Comparison of ENCODE assay signal across 1 cellular context in the genomic region with DNA sequence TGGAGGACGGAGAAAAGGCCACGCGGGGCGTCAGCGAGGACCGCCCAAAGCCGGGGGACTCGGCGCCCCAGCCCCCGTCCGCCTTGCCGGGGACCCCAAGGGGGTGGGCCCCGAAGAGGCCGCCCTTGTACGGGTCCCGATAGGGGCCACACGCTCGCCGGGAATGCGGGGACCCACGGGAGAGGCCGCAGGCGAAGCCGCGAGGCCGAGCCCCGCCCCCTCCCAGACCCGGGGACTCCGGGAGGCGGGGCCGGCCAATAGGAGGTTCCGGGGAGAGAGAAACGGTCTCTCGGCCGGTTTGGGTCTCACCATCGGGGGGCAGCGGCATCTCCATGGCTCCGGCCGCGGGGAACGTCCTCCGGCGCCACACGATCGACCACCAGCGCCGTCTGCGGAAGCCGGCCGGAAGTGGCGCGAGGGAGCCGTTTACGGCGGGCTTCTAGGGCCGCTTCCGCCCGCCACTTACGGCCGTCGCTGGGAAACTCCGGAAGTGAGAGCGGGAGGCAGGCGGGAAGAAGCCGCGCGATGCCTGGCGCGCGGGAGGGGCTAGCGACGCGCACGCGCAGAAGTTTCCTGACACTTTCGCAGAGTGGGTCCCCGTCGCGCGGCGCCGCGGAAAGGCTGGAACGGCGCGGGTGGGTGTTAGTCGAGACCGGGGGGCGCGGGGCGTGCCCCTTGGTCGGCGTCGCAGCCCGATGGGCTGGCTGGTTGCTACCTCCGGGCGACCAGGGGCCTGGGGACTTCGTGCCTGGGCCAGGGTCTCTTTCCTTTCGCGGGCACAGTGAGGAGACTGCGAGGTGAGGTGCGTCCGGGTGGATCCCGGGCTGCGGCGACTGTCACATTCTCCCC.
TF ChIP-seq lines count a peak whose summit lies in the region.

A gene with protein sequence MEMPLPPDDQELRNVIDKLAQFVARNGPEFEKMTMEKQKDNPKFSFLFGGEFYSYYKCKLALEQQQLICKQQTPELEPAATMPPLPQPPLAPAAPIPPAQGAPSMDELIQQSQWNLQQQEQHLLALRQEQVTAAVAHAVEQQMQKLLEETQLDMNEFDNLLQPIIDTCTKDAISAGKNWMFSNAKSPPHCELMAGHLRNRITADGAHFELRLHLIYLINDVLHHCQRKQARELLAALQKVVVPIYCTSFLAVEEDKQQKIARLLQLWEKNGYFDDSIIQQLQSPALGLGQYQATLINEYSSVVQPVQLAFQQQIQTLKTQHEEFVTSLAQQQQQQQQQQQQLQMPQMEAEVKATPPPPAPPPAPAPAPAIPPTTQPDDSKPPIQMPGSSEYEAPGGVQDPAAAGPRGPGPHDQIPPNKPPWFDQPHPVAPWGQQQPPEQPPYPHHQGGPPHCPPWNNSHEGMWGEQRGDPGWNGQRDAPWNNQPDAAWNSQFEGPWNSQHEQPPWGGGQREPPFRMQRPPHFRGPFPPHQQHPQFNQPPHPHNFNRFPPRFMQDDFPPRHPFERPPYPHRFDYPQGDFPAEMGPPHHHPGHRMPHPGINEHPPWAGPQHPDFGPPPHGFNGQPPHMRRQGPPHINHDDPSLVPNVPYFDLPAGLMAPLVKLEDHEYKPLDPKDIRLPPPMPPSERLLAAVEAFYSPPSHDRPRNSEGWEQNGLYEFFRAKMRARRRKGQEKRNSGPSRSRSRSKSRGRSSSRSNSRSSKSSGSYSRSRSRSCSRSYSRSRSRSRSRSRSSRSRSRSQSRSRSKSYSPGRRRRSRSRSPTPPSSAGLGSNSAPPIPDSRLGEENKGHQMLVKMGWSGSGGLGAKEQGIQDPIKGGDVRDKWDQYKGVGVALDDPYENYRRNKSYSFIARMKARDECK (minus strand): TSS at position 393 of the 849 bp plus-strand sequence. CDS start 59 bp downstream, at position 334.

TF ChIP-seq in K562, 482 proteins besides CTCF, POLR2A, EP300 and RAD21 (continued from another document and continues in another):
- TF ChIP-seq, protein P1, sequence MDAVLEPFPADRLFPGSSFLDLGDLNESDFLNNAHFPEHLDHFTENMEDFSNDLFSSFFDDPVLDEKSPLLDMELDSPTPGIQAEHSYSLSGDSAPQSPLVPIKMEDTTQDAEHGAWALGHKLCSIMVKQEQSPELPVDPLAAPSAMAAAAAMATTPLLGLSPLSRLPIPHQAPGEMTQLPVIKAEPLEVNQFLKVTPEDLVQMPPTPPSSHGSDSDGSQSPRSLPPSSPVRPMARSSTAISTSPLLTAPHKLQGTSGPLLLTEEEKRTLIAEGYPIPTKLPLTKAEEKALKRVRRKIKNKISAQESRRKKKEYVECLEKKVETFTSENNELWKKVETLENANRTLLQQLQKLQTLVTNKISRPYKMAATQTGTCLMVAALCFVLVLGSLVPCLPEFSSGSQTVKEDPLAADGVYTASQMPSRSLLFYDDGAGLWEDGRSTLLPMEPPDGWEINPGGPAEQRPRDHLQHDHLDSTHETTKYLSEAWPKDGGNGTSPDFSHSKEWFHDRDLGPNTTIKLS (IDR thresholded peaks at IDR 0.05; ENCODE audit: borderline replicate concordance, low read depth) = peak; percentile 43; the same call in 1 of the 2 replicates
- peak; percentile 18; the same call in 1 of the 2 replicates for TF ChIP-seq CBX1 (IDR thresholded peaks at IDR 0.05; ENCODE audit: low read depth)
- TF ChIP-seq, protein P2, sequence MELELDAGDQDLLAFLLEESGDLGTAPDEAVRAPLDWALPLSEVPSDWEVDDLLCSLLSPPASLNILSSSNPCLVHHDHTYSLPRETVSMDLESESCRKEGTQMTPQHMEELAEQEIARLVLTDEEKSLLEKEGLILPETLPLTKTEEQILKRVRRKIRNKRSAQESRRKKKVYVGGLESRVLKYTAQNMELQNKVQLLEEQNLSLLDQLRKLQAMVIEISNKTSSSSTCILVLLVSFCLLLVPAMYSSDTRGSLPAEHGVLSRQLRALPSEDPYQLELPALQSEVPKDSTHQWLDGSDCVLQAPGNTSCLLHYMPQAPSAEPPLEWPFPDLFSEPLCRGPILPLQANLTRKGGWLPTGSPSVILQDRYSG (tag; conservative IDR thresholded peaks at IDR 0.05; ENCODE audit: low read depth) = no peak
- TF ChIP-seq PHF8 (IDR thresholded peaks at IDR 0.05; ENCODE audit: borderline replicate concordance, low read length) = peak; percentile 94; the same call in 1 of the 2 replicates
- TF ChIP-seq, protein P3, sequence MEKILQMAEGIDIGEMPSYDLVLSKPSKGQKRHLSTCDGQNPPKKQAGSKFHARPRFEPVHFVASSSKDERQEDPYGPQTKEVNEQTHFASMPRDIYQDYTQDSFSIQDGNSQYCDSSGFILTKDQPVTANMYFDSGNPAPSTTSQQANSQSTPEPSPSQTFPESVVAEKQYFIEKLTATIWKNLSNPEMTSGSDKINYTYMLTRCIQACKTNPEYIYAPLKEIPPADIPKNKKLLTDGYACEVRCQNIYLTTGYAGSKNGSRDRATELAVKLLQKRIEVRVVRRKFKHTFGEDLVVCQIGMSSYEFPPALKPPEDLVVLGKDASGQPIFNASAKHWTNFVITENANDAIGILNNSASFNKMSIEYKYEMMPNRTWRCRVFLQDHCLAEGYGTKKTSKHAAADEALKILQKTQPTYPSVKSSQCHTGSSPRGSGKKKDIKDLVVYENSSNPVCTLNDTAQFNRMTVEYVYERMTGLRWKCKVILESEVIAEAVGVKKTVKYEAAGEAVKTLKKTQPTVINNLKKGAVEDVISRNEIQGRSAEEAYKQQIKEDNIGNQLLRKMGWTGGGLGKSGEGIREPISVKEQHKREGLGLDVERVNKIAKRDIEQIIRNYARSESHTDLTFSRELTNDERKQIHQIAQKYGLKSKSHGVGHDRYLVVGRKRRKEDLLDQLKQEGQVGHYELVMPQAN (IDR thresholded peaks at IDR 0.05; ENCODE audit: borderline replicate concordance) = peak; percentile 71
- TF ChIP-seq BMI1 (IDR thresholded peaks at IDR 0.05; ENCODE audit: low read length) = peak; percentile 62; the same call in 1 of the 2 replicates
- TF ChIP-seq, protein P4, sequence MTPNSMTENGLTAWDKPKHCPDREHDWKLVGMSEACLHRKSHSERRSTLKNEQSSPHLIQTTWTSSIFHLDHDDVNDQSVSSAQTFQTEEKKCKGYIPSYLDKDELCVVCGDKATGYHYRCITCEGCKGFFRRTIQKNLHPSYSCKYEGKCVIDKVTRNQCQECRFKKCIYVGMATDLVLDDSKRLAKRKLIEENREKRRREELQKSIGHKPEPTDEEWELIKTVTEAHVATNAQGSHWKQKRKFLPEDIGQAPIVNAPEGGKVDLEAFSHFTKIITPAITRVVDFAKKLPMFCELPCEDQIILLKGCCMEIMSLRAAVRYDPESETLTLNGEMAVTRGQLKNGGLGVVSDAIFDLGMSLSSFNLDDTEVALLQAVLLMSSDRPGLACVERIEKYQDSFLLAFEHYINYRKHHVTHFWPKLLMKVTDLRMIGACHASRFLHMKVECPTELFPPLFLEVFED (CRISPR knock-in tag; conservative IDR thresholded peaks at IDR 0.05) = no peak
- no peak for TF ChIP-seq NR2C2 (CRISPR knock-in tag; IDR thresholded peaks at IDR 0.05)
- TF ChIP-seq NR2C2 (tag; IDR thresholded peaks at IDR 0.05) = 0 out of 2 replicates have a peak, but pooled peaks have one; percentile 11
- peak; percentile 93 for TF ChIP-seq POLR2B (IDR thresholded peaks at IDR 0.05; ENCODE audit: low read depth, partially characterized antibody)
- TF ChIP-seq ZKSCAN1 (IDR thresholded peaks at IDR 0.05; ENCODE audit: low read depth, low read length) = no peak
- TF ChIP-seq E2F3 (CRISPR knock-in tag; IDR thresholded peaks at IDR 0.05) = peak; percentile 85
- TF ChIP-seq CREM (IDR thresholded peaks at IDR 0.05; ENCODE audit: low read depth) = peak; percentile 55
- TF ChIP-seq, protein P5, sequence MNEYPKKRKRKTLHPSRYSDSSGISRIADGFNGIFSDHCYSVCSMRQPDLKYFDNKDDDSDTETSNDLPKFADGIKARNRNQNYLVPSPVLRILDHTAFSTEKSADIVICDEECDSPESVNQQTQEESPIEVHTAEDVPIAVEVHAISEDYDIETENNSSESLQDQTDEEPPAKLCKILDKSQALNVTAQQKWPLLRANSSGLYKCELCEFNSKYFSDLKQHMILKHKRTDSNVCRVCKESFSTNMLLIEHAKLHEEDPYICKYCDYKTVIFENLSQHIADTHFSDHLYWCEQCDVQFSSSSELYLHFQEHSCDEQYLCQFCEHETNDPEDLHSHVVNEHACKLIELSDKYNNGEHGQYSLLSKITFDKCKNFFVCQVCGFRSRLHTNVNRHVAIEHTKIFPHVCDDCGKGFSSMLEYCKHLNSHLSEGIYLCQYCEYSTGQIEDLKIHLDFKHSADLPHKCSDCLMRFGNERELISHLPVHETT (CRISPR knock-in tag; conservative IDR thresholded peaks at IDR 0.05 in 1 of 2, IDR thresholded peaks at IDR 0.05 in 1 of 2) = peak in 1 of 2 experiments; percentile 72; a peak in 2 of 4 replicates
- peak; percentile 96 for TF ChIP-seq RBFOX2 (IDR thresholded peaks at IDR 0.05; ENCODE audit: low read depth, low read length)
- peak; percentile 76; the same call in 1 of the 2 replicates for TF ChIP-seq ZBTB7A (IDR thresholded peaks at IDR 0.05; ENCODE audit: borderline replicate concordance, control insufficient read depth, low read depth, low read length)
- peak; percentile 91 for TF ChIP-seq EP400 (IDR thresholded peaks at IDR 0.05)
- TF ChIP-seq MED1 (CRISPR knock-in tag; IDR thresholded peaks at IDR 0.05; ENCODE audit: borderline replicate concordance) = no peak
- TF ChIP-seq C11orf30 (IDR thresholded peaks at IDR 0.05; ENCODE audit: low read depth) = peak; percentile 76
- peak; percentile 58 for TF ChIP-seq CTBP1 (IDR thresholded peaks at IDR 0.05; ENCODE audit: borderline replicate concordance)
- TF ChIP-seq, protein P6, sequence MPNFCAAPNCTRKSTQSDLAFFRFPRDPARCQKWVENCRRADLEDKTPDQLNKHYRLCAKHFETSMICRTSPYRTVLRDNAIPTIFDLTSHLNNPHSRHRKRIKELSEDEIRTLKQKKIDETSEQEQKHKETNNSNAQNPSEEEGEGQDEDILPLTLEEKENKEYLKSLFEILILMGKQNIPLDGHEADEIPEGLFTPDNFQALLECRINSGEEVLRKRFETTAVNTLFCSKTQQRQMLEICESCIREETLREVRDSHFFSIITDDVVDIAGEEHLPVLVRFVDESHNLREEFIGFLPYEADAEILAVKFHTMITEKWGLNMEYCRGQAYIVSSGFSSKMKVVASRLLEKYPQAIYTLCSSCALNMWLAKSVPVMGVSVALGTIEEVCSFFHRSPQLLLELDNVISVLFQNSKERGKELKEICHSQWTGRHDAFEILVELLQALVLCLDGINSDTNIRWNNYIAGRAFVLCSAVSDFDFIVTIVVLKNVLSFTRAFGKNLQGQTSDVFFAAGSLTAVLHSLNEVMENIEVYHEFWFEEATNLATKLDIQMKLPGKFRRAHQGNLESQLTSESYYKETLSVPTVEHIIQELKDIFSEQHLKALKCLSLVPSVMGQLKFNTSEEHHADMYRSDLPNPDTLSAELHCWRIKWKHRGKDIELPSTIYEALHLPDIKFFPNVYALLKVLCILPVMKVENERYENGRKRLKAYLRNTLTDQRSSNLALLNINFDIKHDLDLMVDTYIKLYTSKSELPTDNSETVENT (CRISPR knock-in tag; IDR thresholded peaks at IDR 0.05) = peak; percentile 79
- TF ChIP-seq POLR2G (IDR thresholded peaks at IDR 0.05; ENCODE audit: low read depth, low read length) = peak; percentile 94
- TF ChIP-seq, protein P7, sequence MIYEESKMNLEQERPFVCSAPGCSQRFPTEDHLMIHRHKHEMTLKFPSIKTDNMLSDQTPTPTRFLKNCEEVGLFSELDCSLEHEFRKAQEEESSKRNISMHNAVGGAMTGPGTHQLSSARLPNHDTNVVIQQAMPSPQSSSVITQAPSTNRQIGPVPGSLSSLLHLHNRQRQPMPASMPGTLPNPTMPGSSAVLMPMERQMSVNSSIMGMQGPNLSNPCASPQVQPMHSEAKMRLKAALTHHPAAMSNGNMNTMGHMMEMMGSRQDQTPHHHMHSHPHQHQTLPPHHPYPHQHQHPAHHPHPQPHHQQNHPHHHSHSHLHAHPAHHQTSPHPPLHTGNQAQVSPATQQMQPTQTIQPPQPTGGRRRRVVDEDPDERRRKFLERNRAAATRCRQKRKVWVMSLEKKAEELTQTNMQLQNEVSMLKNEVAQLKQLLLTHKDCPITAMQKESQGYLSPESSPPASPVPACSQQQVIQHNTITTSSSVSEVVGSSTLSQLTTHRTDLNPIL (CRISPR knock-in tag; IDR thresholded peaks at IDR 0.05) = no peak
- TF ChIP-seq, protein P8, sequence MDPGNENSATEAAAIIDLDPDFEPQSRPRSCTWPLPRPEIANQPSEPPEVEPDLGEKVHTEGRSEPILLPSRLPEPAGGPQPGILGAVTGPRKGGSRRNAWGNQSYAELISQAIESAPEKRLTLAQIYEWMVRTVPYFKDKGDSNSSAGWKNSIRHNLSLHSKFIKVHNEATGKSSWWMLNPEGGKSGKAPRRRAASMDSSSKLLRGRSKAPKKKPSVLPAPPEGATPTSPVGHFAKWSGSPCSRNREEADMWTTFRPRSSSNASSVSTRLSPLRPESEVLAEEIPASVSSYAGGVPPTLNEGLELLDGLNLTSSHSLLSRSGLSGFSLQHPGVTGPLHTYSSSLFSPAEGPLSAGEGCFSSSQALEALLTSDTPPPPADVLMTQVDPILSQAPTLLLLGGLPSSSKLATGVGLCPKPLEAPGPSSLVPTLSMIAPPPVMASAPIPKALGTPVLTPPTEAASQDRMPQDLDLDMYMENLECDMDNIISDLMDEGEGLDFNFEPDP (CRISPR knock-in tag; IDR thresholded peaks at IDR 0.05) = no peak
- no peak for TF ChIP-seq TEAD2 (tag; IDR thresholded peaks at IDR 0.05)
- no peak for TF ChIP-seq ATF1 (CRISPR knock-in tag; IDR thresholded peaks at IDR 0.05)
- peak; percentile 46; the same call in 1 of the 2 replicates for TF ChIP-seq ATF1 (tag; IDR thresholded peaks at IDR 0.05)
- TF ChIP-seq, protein P9, sequence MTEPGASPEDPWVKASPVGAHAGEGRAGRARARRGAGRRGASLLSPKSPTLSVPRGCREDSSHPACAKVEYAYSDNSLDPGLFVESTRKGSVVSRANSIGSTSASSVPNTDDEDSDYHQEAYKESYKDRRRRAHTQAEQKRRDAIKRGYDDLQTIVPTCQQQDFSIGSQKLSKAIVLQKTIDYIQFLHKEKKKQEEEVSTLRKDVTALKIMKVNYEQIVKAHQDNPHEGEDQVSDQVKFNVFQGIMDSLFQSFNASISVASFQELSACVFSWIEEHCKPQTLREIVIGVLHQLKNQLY (CRISPR knock-in tag; conservative IDR thresholded peaks at IDR 0.05) = no peak
